ENCODE assay signal across 15 cellular contexts in genomic region chr10:3413937-3414710, GRCh38.
DNase-seq lines count a peak whose midpoint lies in the region; ATAC-seq and TF ChIP-seq lines count a peak whose summit lies in the region.
"Had no signal": no experiment of that assay in that cellular context is flagged by ENCODE, and none has a peak within 500 bp of the region (broad histone marks: within the 10 kb centered on the region; RNA-seq: fewer than 3 reads in every experiment).

No MANE protein-coding gene starts in this region.

- H3K27me3 Mint-ChIP-seq in CD4-positive, CD25-positive, alpha-beta regulatory T cell: no peaks in the 10 kb centered on the region
- H3K27me3 Mint-ChIP-seq in chondrocyte (ENCODE audit: low read depth) (peaks cover 3% of the 10 kb centered on the region), neural progenitor cell (ENCODE audit: insufficient read depth, low read depth) (peaks cover 2% of the 10 kb centered on the region)
- H3K27me3 Mint-ChIP-seq: CD4-positive, alpha-beta memory T cell had no signal

- TF ChIP-seq CTCF in chondrocyte (IDR thresholded peaks at IDR 0.05) (no peak), neural progenitor cell (IDR thresholded peaks at IDR 0.05) (no peak)

- H3K4me1 Mint-ChIP-seq in CD4-positive, CD25-positive, alpha-beta regulatory T cell: no peaks in the 10 kb centered on the region
- H3K4me1 Mint-ChIP-seq in chondrocyte (ENCODE audit: low read depth) (peaks cover 9% of the 10 kb centered on the region), neural progenitor cell (peaks cover 17% of the 10 kb centered on the region)

- H3K4me3 ChIP-seq in CD4-positive, CD25-positive, alpha-beta regulatory T cell (ENCODE audit: low read depth, low read length): no peak overlapping the region
- H3K4me3 ChIP-seq in neural progenitor cell: no peak overlapping the region
- H3K4me3 ChIP-seq: BLaER1 treated with 17β-estradiol and CSF1 and Interleukin-3, amounts not matched to agents 10 nM and 100 nM had no signal

- H3K9me3 ChIP-seq in CD4-positive, CD25-positive, alpha-beta regulatory T cell (ENCODE audit: control insufficient read depth in 2 of 2, low read length in 2 of 2): no peaks in the 10 kb centered on the region
- H3K9me3 ChIP-seq in neural progenitor cell (ENCODE audit: low read depth): no peaks in the 10 kb centered on the region

- intact Hi-C loops in sciatic nerve (cut with DNase I): no loop called here

- no peak overlapping the region for H3K4me2 ChIP-seq in neural progenitor cell
- H3K4me2 ChIP-seq: BLaER1 treated with 17β-estradiol and CSF1 and Interleukin-3, amounts not matched to agents 10 nM and 100 nM had no signal

- no peak overlapping the region for H3K4me3 Mint-ChIP-seq in CD4-positive, CD25-positive, alpha-beta regulatory T cell
- H3K4me3 Mint-ChIP-seq in chondrocyte (ENCODE audit: unreplicated experiment) (no peak overlapping the region), neural progenitor cell (no peak overlapping the region)
- H3K4me3 Mint-ChIP-seq: CD4-positive, alpha-beta memory T cell had no signal

- H3K27me3 ChIP-seq in CD4-positive, CD25-positive, alpha-beta regulatory T cell (ENCODE audit: control insufficient read depth, insufficient read depth, low read length): no peaks in the 10 kb centered on the region
- H3K27me3 ChIP-seq in neural progenitor cell: no peaks in the 10 kb centered on the region
- H3K27me3 ChIP-seq: BLaER1 treated with 17β-estradiol and CSF1 and Interleukin-3, amounts not matched to agents 10 nM and 100 nM had no signal

- DNase-seq in CD4-positive, CD25-positive, alpha-beta regulatory T cell: no peak
- peak; percentile 19 for DNase-seq in chondrocyte (ENCODE audit: low spot score)
- DNase-seq in neural progenitor cell (ENCODE audit: low spot score): no peak
- peak; percentile 42 for DNase-seq in sciatic nerve (ENCODE audit: low spot score)
- DNase-seq in NCI-H345 treated with DMSO at 0.1 percent for 48 hours (lab: John Stamatoyannopoulos, UW; ENCODE audit: unreplicated experiment): no peak
- DNase-seq in anterior cingulate cortex (lab: John Stamatoyannopoulos, UW): no peak
- DNase-seq: ACHN; CD4-positive, alpha-beta memory T cell; DMS153; DND-41; GDM1; HCEC 1CT had no signal

- H3K27ac ChIP-seq in CD4-positive, CD25-positive, alpha-beta regulatory T cell (ENCODE audit: insufficient read depth, low read length, poor library complexity, severe bottlenecking): no peak overlapping the region
- no peak overlapping the region for H3K27ac ChIP-seq in neural progenitor cell
- H3K27ac ChIP-seq: BLaER1 treated with 17β-estradiol and CSF1 and Interleukin-3, amounts not matched to agents 10 nM and 100 nM had no signal

- no peak overlapping the region for H2AFZ ChIP-seq in neural progenitor cell (replicated peaks)

- H3K9ac ChIP-seq in neural progenitor cell: no peak overlapping the region
- H3K9ac ChIP-seq: BLaER1 treated with 17β-estradiol and CSF1 and Interleukin-3, amounts not matched to agents 10 nM and 100 nM had no signal

- H3K36me3 ChIP-seq in CD4-positive, CD25-positive, alpha-beta regulatory T cell (ENCODE audit: control insufficient read depth, insufficient read depth, low read length): no peaks in the 10 kb centered on the region
- H3K36me3 ChIP-seq in neural progenitor cell: no peaks in the 10 kb centered on the region
- H3K36me3 ChIP-seq: BLaER1 treated with 17β-estradiol and CSF1 and Interleukin-3, amounts not matched to agents 10 nM and 100 nM had no signal

- no peaks in the 10 kb centered on the region for H3K4me1 ChIP-seq in CD4-positive, CD25-positive, alpha-beta regulatory T cell (ENCODE audit: control insufficient read depth, insufficient read depth, low read length, poor library complexity, severe bottlenecking)
- H3K4me1 ChIP-seq in neural progenitor cell: no peaks in the 10 kb centered on the region

- H3K79me2 ChIP-seq in neural progenitor cell (ENCODE audit: low read depth): no peaks in the 10 kb centered on the region

- H3K27ac Mint-ChIP-seq in CD4-positive, CD25-positive, alpha-beta regulatory T cell: peak overlapping the region in 2 of 3 donors; percentile 64 to 70
- H3K27ac Mint-ChIP-seq in chondrocyte (ENCODE audit: unreplicated experiment) (no peak overlapping the region), neural progenitor cell (peak overlapping the region; percentile 43)

- H3K36me3 Mint-ChIP-seq in CD4-positive, CD25-positive, alpha-beta regulatory T cell: no peaks in the 10 kb centered on the region
- H3K36me3 Mint-ChIP-seq in chondrocyte (ENCODE audit: low read depth) (no peaks in the 10 kb centered on the region), neural progenitor cell (no peaks in the 10 kb centered on the region)
- H3K36me3 Mint-ChIP-seq: CD4-positive, alpha-beta memory T cell had no signal

- H3K9me3 Mint-ChIP-seq in CD4-positive, CD25-positive, alpha-beta regulatory T cell: peaks cover 0 to 5% (median 0%) of the 10 kb centered on the region in 7 donors
- H3K9me3 Mint-ChIP-seq in chondrocyte (ENCODE audit: low read depth): peaks cover 5% of the 10 kb centered on the region
- H3K9me3 Mint-ChIP-seq in neural progenitor cell: peaks cover 14% of the 10 kb centered on the region

- no peaks in the 10 kb centered on the region for H4K20me1 ChIP-seq in neural progenitor cell (ENCODE audit: low read depth)
- H4K20me1 ChIP-seq: BLaER1 treated with 17β-estradiol and CSF1 and Interleukin-3, amounts not matched to agents 10 nM and 100 nM had no signal

- H3F3A ChIP-seq in neural progenitor cell (ENCODE audit: low read depth): no peaks in the 10 kb centered on the region

- no peak for ATAC-seq in CD4-positive, CD25-positive, alpha-beta regulatory T cell (ENCODE audit: low read depth in 2 of 2)
- ATAC-seq in sciatic nerve (no peak), GM21529 (IDR thresholded peaks at IDR 0.05; ENCODE audit: unreplicated experiment) (no peak), GM18858 (IDR thresholded peaks at IDR 0.05; ENCODE audit: unreplicated experiment) (no peak)

Comparison
In these comparisons a context has a peak if more than half of its experiments do, and no peak if none do; other contexts are left out.
1. DNase-seq: peak in chondrocyte (single experiment) and sciatic nerve (single experiment); none in CD4-positive, CD25-positive, alpha-beta regulatory T cell (0 of 3), neural progenitor cell (single experiment), NCI-H345 treated with DMSO at 0.1 percent for 48 hours (single experiment) and anterior cingulate cortex (0 of 58).